1 cellular context compared by ENCODE assay signal in genomic region chr6:71254323-71254722, GRCh38.
TF ChIP-seq lines count a peak whose summit lies in the region.

No MANE protein-coding gene starts in this region.

TF ChIP-seq in SK-N-SH, 30 proteins besides CTCF, POLR2A, EP300 and RAD21 (continued from another document):
- TF ChIP-seq, protein P1, sequence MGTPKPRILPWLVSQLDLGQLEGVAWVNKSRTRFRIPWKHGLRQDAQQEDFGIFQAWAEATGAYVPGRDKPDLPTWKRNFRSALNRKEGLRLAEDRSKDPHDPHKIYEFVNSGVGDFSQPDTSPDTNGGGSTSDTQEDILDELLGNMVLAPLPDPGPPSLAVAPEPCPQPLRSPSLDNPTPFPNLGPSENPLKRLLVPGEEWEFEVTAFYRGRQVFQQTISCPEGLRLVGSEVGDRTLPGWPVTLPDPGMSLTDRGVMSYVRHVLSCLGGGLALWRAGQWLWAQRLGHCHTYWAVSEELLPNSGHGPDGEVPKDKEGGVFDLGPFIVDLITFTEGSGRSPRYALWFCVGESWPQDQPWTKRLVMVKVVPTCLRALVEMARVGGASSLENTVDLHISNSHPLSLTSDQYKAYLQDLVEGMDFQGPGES (IDR thresholded peaks at IDR 0.05; ENCODE audit: low read depth, low read length), result no peak
- TF ChIP-seq, protein P2, sequence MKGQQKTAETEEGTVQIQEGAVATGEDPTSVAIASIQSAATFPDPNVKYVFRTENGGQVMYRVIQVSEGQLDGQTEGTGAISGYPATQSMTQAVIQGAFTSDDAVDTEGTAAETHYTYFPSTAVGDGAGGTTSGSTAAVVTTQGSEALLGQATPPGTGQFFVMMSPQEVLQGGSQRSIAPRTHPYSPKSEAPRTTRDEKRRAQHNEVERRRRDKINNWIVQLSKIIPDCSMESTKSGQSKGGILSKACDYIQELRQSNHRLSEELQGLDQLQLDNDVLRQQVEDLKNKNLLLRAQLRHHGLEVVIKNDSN (IDR thresholded peaks at IDR 0.05; ENCODE audit: borderline replicate concordance, low read depth), result no peak
- TF ChIP-seq, protein P3, sequence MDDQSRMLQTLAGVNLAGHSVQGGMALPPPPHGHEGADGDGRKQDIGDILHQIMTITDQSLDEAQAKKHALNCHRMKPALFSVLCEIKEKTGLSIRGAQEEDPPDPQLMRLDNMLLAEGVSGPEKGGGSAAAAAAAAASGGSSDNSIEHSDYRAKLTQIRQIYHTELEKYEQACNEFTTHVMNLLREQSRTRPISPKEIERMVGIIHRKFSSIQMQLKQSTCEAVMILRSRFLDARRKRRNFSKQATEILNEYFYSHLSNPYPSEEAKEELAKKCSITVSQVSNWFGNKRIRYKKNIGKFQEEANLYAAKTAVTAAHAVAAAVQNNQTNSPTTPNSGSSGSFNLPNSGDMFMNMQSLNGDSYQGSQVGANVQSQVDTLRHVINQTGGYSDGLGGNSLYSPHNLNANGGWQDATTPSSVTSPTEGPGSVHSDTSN (IDR thresholded peaks at IDR 0.05), result no peak
- no peak for TF ChIP-seq GABPA (IDR thresholded peaks at IDR 0.05; ENCODE audit: low read depth)
- TF ChIP-seq YY1 (IDR thresholded peaks at IDR 0.05; ENCODE audit: low read depth), result no peak
